18 cellular contexts compared by ENCODE assay signal in genomic region chr5:16593630-16594029, GRCh38. TPM values are rescaled to one million over a fixed set of nuclear protein-coding genes. Genes with fewer than 3 reads are reported as not detected.
DNase-seq lines count a peak whose midpoint lies in the region; ATAC-seq, FAIRE-seq and TF ChIP-seq lines count a peak whose summit lies in the region.
"Had no signal": no experiment of that assay in that cellular context is flagged by ENCODE, and none has a peak within 500 bp of the region (broad histone marks: within the 10 kb centered on the region; RNA-seq: fewer than 3 reads in every experiment).

No MANE protein-coding gene starts in this region.

- FAIRE-seq in D721Med (lab: Jason Lieb, UNC) = no peak

- POLR2A ChIA-PET in CD4-positive, alpha-beta T cell (lab: Charles Lee) = interaction anchor here (0.8 kb wide), 1 partner anchor 64 kb away, joined by 4 read pairs; no protein-coding TSS in a partner anchor

- peaks cover 80% of the 10 kb centered on the region for H3K36me3 Mint-ChIP-seq in CD4-positive, alpha-beta T cell (ENCODE audit: low read depth)
- peaks cover 18% of the 10 kb centered on the region for H3K36me3 Mint-ChIP-seq in activated naive CD8-positive, alpha-beta T cell treated with anti-CD3 and anti-CD28 coated beads, Interleukin-2, amount 50 U/mL, for 24 hours (ENCODE audit: low read depth)
- H3K36me3 Mint-ChIP-seq: WTC11 had no signal

- H3K9me3 ChIP-seq in CD4-positive, alpha-beta T cell (ENCODE audit: control insufficient read depth, low read length) = no peaks in the 10 kb centered on the region
- no peaks in the 10 kb centered on the region for H3K9me3 ChIP-seq in spleen
- H3K9me3 ChIP-seq: esophagus muscularis mucosa, sigmoid colon had no signal

- no peak for TF ChIP-seq POLR2A in spleen (IDR thresholded peaks at IDR 0.05)

- no peak for ATAC-seq in CD4-positive, alpha-beta T cell (ENCODE audit: poor library complexity)
- ATAC-seq in activated naive CD8-positive, alpha-beta T cell treated with anti-CD3 and anti-CD28 coated beads, Interleukin-2, amount 50 U/mL, for 24 hours = peak; percentile 62
- ATAC-seq in HG03571 (IDR thresholded peaks at IDR 0.05; ENCODE audit: unreplicated experiment) = no peak
- ATAC-seq: WTC11 had no signal

- H3K36me3 ChIP-seq in spleen = no peaks in the 10 kb centered on the region
- H3K36me3 ChIP-seq: esophagus muscularis mucosa, sigmoid colon had no signal

- intact Hi-C loops in CD4-positive, alpha-beta T cell (cut with DNase I, micrococcal nuclease) = no loop called here
- intact Hi-C loops in spleen (cut with DNase I; ENCODE audit: low total_unique reads) = no loop called here

- H3K9me3 Mint-ChIP-seq in CD4-positive, alpha-beta T cell = no peaks in the 10 kb centered on the region
- no peaks in the 10 kb centered on the region for H3K9me3 Mint-ChIP-seq in activated naive CD8-positive, alpha-beta T cell treated with anti-CD3 and anti-CD28 coated beads, Interleukin-2, amount 50 U/mL, for 24 hours

- no peaks in the 10 kb centered on the region for H3K27me3 Mint-ChIP-seq in CD4-positive, alpha-beta T cell
- no peaks in the 10 kb centered on the region for H3K27me3 Mint-ChIP-seq in activated naive CD8-positive, alpha-beta T cell treated with anti-CD3 and anti-CD28 coated beads, Interleukin-2, amount 50 U/mL, for 24 hours

- 76 to 91% (median 86%) methylated on average over 3 of the region's 3 CpGs for WGBS in spleen, 5 donors

- peaks cover 86% of the 10 kb centered on the region for H3K4me1 Mint-ChIP-seq in CD4-positive, alpha-beta T cell (ENCODE audit: low read depth)
- peaks cover 53% of the 10 kb centered on the region for H3K4me1 Mint-ChIP-seq in activated naive CD8-positive, alpha-beta T cell treated with anti-CD3 and anti-CD28 coated beads, Interleukin-2, amount 50 U/mL, for 24 hours

- CTCF ChIA-PET in CD4-positive, alpha-beta T cell (lab: Charles Lee) = interaction anchor here (1.8 kb wide), 1 partner anchor 137 kb away, joined by 4 read pairs; no protein-coding TSS in a partner anchor

- H3K27ac Mint-ChIP-seq in CD4-positive, alpha-beta T cell = peak overlapping the region; percentile 47
- H3K27ac Mint-ChIP-seq in activated naive CD8-positive, alpha-beta T cell treated with anti-CD3 and anti-CD28 coated beads, Interleukin-2, amount 50 U/mL, for 24 hours = no peak overlapping the region
- H3K27ac Mint-ChIP-seq: WTC11 had no signal

- no peak overlapping the region for H3K27ac ChIP-seq in CD4-positive, alpha-beta T cell (ENCODE audit: low read depth, low read length)
- no peak overlapping the region for H3K27ac ChIP-seq in spleen
- H3K27ac ChIP-seq: esophagus muscularis mucosa, hepatocyte, sigmoid colon had no signal

- H3K4me3 Mint-ChIP-seq in CD4-positive, alpha-beta T cell = no peak overlapping the region
- no peak overlapping the region for H3K4me3 Mint-ChIP-seq in activated naive CD8-positive, alpha-beta T cell treated with anti-CD3 and anti-CD28 coated beads, Interleukin-2, amount 50 U/mL, for 24 hours
- H3K4me3 Mint-ChIP-seq: WTC11 had no signal

- no peaks in the 10 kb centered on the region for H3K4me1 ChIP-seq in spleen

- no peaks in the 10 kb centered on the region for H3K27me3 ChIP-seq in CD4-positive, alpha-beta T cell (ENCODE audit: control insufficient read depth, insufficient read depth, low read length)
- H3K27me3 ChIP-seq in spleen (replicated peaks in 1 of 7) = no peaks in the 10 kb centered on the region
- H3K27me3 ChIP-seq: esophagus muscularis mucosa, hepatocyte, sigmoid colon had no signal

- no peak for DNase-seq in CD4-positive, alpha-beta T cell
- DNase-seq in LHCN-M2 (ENCODE audit: low read depth) = peak; percentile 77
- no peak for DNase-seq in activated naive CD8-positive, alpha-beta T cell treated with anti-CD3 and anti-CD28 coated beads, Interleukin-2, amount 50 U/mL, for 24 hours
- peak; percentile 64 for DNase-seq in myocyte (ENCODE audit: low read depth)
- no peak for DNase-seq in spleen
- no peak for DNase-seq in NAMALWA (ENCODE audit: low spot score)
- DNase-seq in D721Med (ENCODE audit: insufficient read length, low spot score) = no peak
- DNase-seq: DND-41, midbrain, NCI-H1092, NCI-H82, sigmoid colon, T-helper 1 cell had no signal

- H3K4me3 ChIP-seq in spleen = no peak overlapping the region
- H3K4me3 ChIP-seq: esophagus muscularis mucosa, hepatocyte, sigmoid colon had no signal

- TF ChIP-seq CTCF in CD4-positive, alpha-beta T cell (IDR thresholded peaks at IDR 0.05) = no peak
- TF ChIP-seq CTCF in spleen (IDR thresholded peaks at IDR 0.05 in 8 of 11, conservative IDR thresholded peaks at IDR 0.05 in 3 of 11) (no peak), D721Med (IDR thresholded peaks at IDR 0.05; ENCODE audit: insufficient read depth, missing control alignments) (no peak)

RNA-seq across cellular contexts. Expression of gene RETREG1, which starts 23.2 kb away (rescaled TPM):
- 10 to 100 TPM; 68.9 to 69.7 TPM for total RNA-seq in CD4-positive, alpha-beta T cell
- total RNA-seq in LHCN-M2 (2014; rRNA removed) = 2.4 and 4.0 TPM in 2 replicates
- 1.1 TPM for polyA plus RNA-seq in LHCN-M2 (2012)
- 11.3 and 17.3 TPM in 2 replicates for total RNA-seq in myocyte
- polyA plus RNA-seq in myocyte (2012) = 8.1 TPM
- 1 to 10 TPM; 3.1 to 9.0 (median 5.8) TPM for total RNA-seq in spleen
- polyA plus RNA-seq in spleen = 1 to 10 TPM; 2.5 to 2.8 (median 2.6) TPM
- total RNA-seq: dermis microvascular lymphatic vessel endothelial cell had no signal

Comparison
In these comparisons a context has a peak if more than half of its experiments do, and no peak if none do; other contexts are left out.
1. DNase-seq: peak in LHCN-M2 (single experiment) and myocyte (single experiment); none in CD4-positive, alpha-beta T cell (0 of 10), activated naive CD8-positive, alpha-beta T cell treated with anti-CD3 and anti-CD28 coated beads, Interleukin-2, amount 50 U/mL, for 24 hours (single experiment), spleen (single experiment), NAMALWA (single experiment) and D721Med (single experiment).